In genomic region chr7:101717986-101718746, GRCh38 we compare ENCODE assay signal across 12 cellular contexts.
A peak's percentile ranks its signal among the peaks of the same experiment; 100 is the strongest.
DNase-seq lines count a peak whose midpoint lies in the region; ATAC-seq, FAIRE-seq and TF ChIP-seq lines count a peak whose summit lies in the region.
"Had no signal": no experiment of that assay in that cellular context is flagged by ENCODE, and none has a peak within 500 bp of the region (broad histone marks: within the 10 kb centered on the region; RNA-seq: fewer than 3 reads in every experiment).

No MANE protein-coding gene starts in this region.

- CTCF ChIA-PET in Calu3 (lab: Charles Lee), result interaction anchor here (1.4 kb wide), 1 partner anchor 11 kb away, joined by 3 read pairs; no protein-coding TSS in a partner anchor

- no peaks in the 10 kb centered on the region for H3K4me1 Mint-ChIP-seq in Calu3 (ENCODE audit: low read depth, unreplicated experiment)

- ATAC-seq in HG02840 (IDR thresholded peaks at IDR 0.05; ENCODE audit: low FRiP score, unreplicated experiment), result no peak
- no peak for ATAC-seq in HG03565 (IDR thresholded peaks at IDR 0.05; ENCODE audit: unreplicated experiment)

- FAIRE-seq in urothelium cell line (lab: Jason Lieb, UNC), result peak; percentile 96
- FAIRE-seq: A549 had no signal

- H3K27me3 Mint-ChIP-seq in Calu3 (ENCODE audit: unreplicated experiment), result peaks cover 18% of the 10 kb centered on the region

- H3K36me3 Mint-ChIP-seq in Calu3 (ENCODE audit: insufficient read depth, unreplicated experiment), result no peaks in the 10 kb centered on the region

- peak overlapping the region; percentile 10 for H3K4me3 ChIP-seq in adipocyte (ENCODE audit: low read length)
- H3K4me3 ChIP-seq: A549 had no signal

- H3K9me3 ChIP-seq in adipocyte (ENCODE audit: control insufficient read depth, low read length), result peaks cover 1% of the 10 kb centered on the region
- H3K9me3 ChIP-seq: A549 had no signal

- no peaks in the 10 kb centered on the region for H3K36me3 ChIP-seq in adipocyte (ENCODE audit: control insufficient read depth, insufficient read depth, low read length, severe bottlenecking)

- DNase-seq in NK-92 treated with Interleukin-12 subunit alpha and Interleukin-12 subunit beta, amount 100 ng/mL, for 24 hours (lab: John Stamatoyannopoulos, UW), result peak; percentile 52
- DNase-seq in NK-92 (lab: John Stamatoyannopoulos, UW; ENCODE audit: unreplicated experiment) (no peak), adipocyte (ENCODE audit: low read depth) (peak; percentile 68), left kidney (ENCODE audit: low read depth, low spot score) (peak; percentile 63), urothelium cell line (ENCODE audit: low spot score) (peak; percentile 98), Calu3 (no peak)
- DNase-seq: activated gamma-delta T cell; OCI-M1; stimulated activated CD4-positive, alpha-beta T cell treated with anti-CD3 and anti-CD28 coated beads, Interleukin-15, amount 100 ng/mL, for 24 hours had no signal

- no peak overlapping the region for H3K4me3 Mint-ChIP-seq in Calu3 (ENCODE audit: low read depth, unreplicated experiment)

- H3K9me3 Mint-ChIP-seq in Calu3 (ENCODE audit: low read depth, unreplicated experiment), result no peaks in the 10 kb centered on the region

- TF ChIP-seq CTCF in Calu3 (IDR thresholded peaks at IDR 0.05; ENCODE audit: unreplicated experiment), result no peak

- intact Hi-C loops in Calu3 (cut with micrococcal nuclease; ENCODE audit: unreplicated experiment), result no loop called here

- H3K9ac ChIP-seq in adipocyte (ENCODE audit: low read length), result peak overlapping the region; percentile 58

- H3K4me1 ChIP-seq in adipocyte (ENCODE audit: control insufficient read depth, insufficient read depth, low read length), result peaks cover 19% of the 10 kb centered on the region
- H3K4me1 ChIP-seq: A549 had no signal

- BruUV-seq in Calu3 (replicated peaks; lab: Mats Ljungman, UMichigan), result no TSS peak

- no peak overlapping the region for H3K27ac Mint-ChIP-seq in Calu3 (ENCODE audit: unreplicated experiment)

- H3K27me3 ChIP-seq in adipocyte (replicated peaks; ENCODE audit: control insufficient read depth, insufficient read depth, low read length), result peaks cover 6% of the 10 kb centered on the region

Comparison
In these comparisons a context has a peak if more than half of its experiments do, and no peak if none do; other contexts are left out.
1. DNase-seq: peak in NK-92 treated with Interleukin-12 subunit alpha and Interleukin-12 subunit beta, amount 100 ng/mL, for 24 hours (single experiment), adipocyte (single experiment), left kidney (single experiment) and urothelium cell line (single experiment); none in NK-92 (single experiment) and Calu3 (single experiment).